19 cellular contexts compared by ENCODE assay signal in the genomic region with DNA sequence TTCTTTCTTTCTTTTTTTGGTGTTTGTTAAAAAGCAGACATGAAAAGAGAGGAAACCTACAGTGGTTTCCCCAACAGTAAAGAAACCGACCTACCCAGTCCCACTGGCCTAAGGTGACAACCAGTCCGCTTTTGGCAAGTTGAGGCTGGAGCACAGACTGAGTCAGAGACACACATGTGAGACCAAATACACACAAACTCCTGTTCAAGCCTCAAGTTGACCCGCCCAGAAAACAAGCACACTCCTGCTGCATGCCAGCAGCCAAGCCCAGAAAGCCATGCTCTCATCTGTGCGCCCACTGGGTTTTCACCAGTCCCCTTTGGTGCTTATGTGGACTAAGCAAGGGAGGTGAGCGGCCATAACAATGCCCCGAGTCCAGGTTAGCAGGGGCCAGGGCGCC.
DNase-seq lines count a peak whose midpoint lies in the region; ATAC-seq, FAIRE-seq and TF ChIP-seq lines count a peak whose summit lies in the region.
"Had no signal": no experiment of that assay in that cellular context is flagged by ENCODE, and none has a peak within 500 bp of the region (broad histone marks: within the 10 kb centered on the region; RNA-seq: fewer than 3 reads in every experiment).

No MANE protein-coding gene starts in this region.

- intact Hi-C loops in mammary epithelial cell (cut with micrococcal nuclease): no loop called here
- intact Hi-C loops in body of pancreas (cut with DNase I): no loop called here

- peaks cover 17% of the 10 kb centered on the region for H3K4me1 ChIP-seq in mammary epithelial cell (ENCODE audit: insufficient read depth, low read length)
- H3K4me1 ChIP-seq in foreskin keratinocyte: peaks cover 14% of the 10 kb centered on the region
- H3K4me1 ChIP-seq in small intestine (ENCODE audit: control insufficient read depth in 2 of 2, insufficient read depth in 1 of 2, low read depth in 1 of 2, low read length in 1 of 2): no peaks in the 10 kb centered on the region
- H3K4me1 ChIP-seq in body of pancreas: no peaks in the 10 kb centered on the region

- H4K20me1 ChIP-seq in mammary epithelial cell (ENCODE audit: insufficient read depth, low read length): no peaks in the 10 kb centered on the region

- H3K9me3 ChIP-seq in KOPT-K1 (ENCODE audit: insufficient read depth, low read length, poor library complexity, severe bottlenecking) (no peaks in the 10 kb centered on the region), mammary epithelial cell (replicated peaks; ENCODE audit: insufficient read depth, low read length) (no peaks in the 10 kb centered on the region), small intestine (ENCODE audit: control insufficient read depth, low read depth) (no peaks in the 10 kb centered on the region), body of pancreas (no peaks in the 10 kb centered on the region)

- in situ Hi-C loops in mammary epithelial cell (cut with MboI; ENCODE audit: low sequenced_read_pairs in 2 of 2): loop anchor here in 1 of 2 donors (25.0 kb wide), 1 partner anchor 263 kb away; no protein-coding TSS in a partner anchor

- peaks cover 75% of the 10 kb centered on the region for H3K36me3 ChIP-seq in KOPT-K1 (ENCODE audit: insufficient read depth, low read length)
- H3K36me3 ChIP-seq in mammary epithelial cell (ENCODE audit: insufficient read depth, low read length): peaks cover 10% of the 10 kb centered on the region
- peaks cover 2 to 3% of the 10 kb centered on the region in 2 donors for H3K36me3 ChIP-seq in small intestine (ENCODE audit: control insufficient read depth in 2 of 2, insufficient read depth in 2 of 2, low read length in 2 of 2)
- H3K36me3 ChIP-seq in body of pancreas (replicated peaks in 1 of 2; ENCODE audit: insufficient read depth in 1 of 2, low read depth in 2 of 2): no peaks in the 10 kb centered on the region

- dilution Hi-C loops in mammary epithelial cell (cut with HindIII; ENCODE audit: low sequenced_read_pairs): no loop called here

- no TSS peak for BruUV-seq in mammary epithelial cell (replicated peaks; lab: Mats Ljungman, UMichigan)

- peak overlapping the region; percentile 12 for H3K4me2 ChIP-seq in mammary epithelial cell (ENCODE audit: insufficient read depth, low read depth, low read length)

- no peak for FAIRE-seq in small intestine (lab: Jason Lieb, UNC)

- H3K79me2 ChIP-seq in mammary epithelial cell (ENCODE audit: insufficient read depth, low read length): peaks cover 14% of the 10 kb centered on the region

- DNase-seq in mammary epithelial cell: peak; percentile 94
- peak; percentile 77 to 88 for DNase-seq in foreskin keratinocyte
- DNase-seq in small intestine: peak; percentile 41
- DNase-seq in cerebellum (ENCODE audit: low spot score): no peak
- DNase-seq in body of pancreas: no peak
- no peak for DNase-seq in occipital lobe (lab: John Stamatoyannopoulos, UW)
- DNase-seq: ACHN, AML-193, COR-L47, DMS153, NCI-H1417 treated with DMSO at 0.1 percent for 48 hours, NCI-H2029, NCI-H510A, NCI-H82, Right ventricle myocardium superior had no signal

- 36% methylated on average over 7 of the region's 7 CpGs for WGBS in mammary epithelial cell (ENCODE audit: low coverage, missing lambda C conversion rate)
- 87 to 92% (median 91%) methylated on average over 7 of the region's 7 CpGs for WGBS in small intestine, 3 donors
- 89 to 93% methylated on average over 5 to 7 of the region's 7 CpGs for WGBS in body of pancreas, 2 donors

- H3K27ac ChIP-seq in KOPT-K1 (ENCODE audit: low read depth, low read length, poor library complexity, severe bottlenecking): peak overlapping the region; percentile 33
- H3K27ac ChIP-seq in mammary epithelial cell (ENCODE audit: insufficient read depth, low read depth, low read length): peak overlapping the region; percentile 18
- peak overlapping the region; percentile 11 for H3K27ac ChIP-seq in foreskin keratinocyte
- no peak overlapping the region for H3K27ac ChIP-seq in small intestine (ENCODE audit: low read depth in 1 of 2, low read length in 1 of 2)
- no peak overlapping the region for H3K27ac ChIP-seq in body of pancreas
- H3K27ac ChIP-seq: SK-N-MC had no signal

- TF ChIP-seq CTCF in mammary epithelial cell (conservative IDR thresholded peaks at IDR 0.05 in 1 of 2, IDR thresholded peaks at IDR 0.05 in 1 of 2; ENCODE audit: extremely low read depth in 1 of 2, insufficient read depth in 1 of 2, low read depth in 1 of 2, low read length in 2 of 2) (no peak), foreskin keratinocyte (conservative IDR thresholded peaks at IDR 0.05) (no peak), body of pancreas (IDR thresholded peaks at IDR 0.05) (no peak)

- TF ChIP-seq POLR2A in body of pancreas (IDR thresholded peaks at IDR 0.05): no peak

- CTCF ChIA-PET in mammary epithelial cell (lab: Charles Lee; ENCODE audit: low non-redundant PET): no interaction called here

- H3K27me3 ChIP-seq in mammary epithelial cell (ENCODE audit: insufficient read depth, low read length) (no peaks in the 10 kb centered on the region), foreskin keratinocyte (no peaks in the 10 kb centered on the region), small intestine (ENCODE audit: control insufficient read depth in 2 of 2, insufficient read depth in 2 of 2, low read length in 2 of 2) (no peaks in the 10 kb centered on the region), body of pancreas (no peaks in the 10 kb centered on the region)

- peak; percentile 93 for ATAC-seq in foreskin keratinocyte
- no peak for ATAC-seq in body of pancreas
- ATAC-seq in HG02623 (IDR thresholded peaks at IDR 0.05; ENCODE audit: unreplicated experiment): no peak
- ATAC-seq: Panc1 had no signal

- no peak overlapping the region for H2AFZ ChIP-seq in mammary epithelial cell (ENCODE audit: low read depth, low read length)

- no peak overlapping the region for H3K9ac ChIP-seq in mammary epithelial cell (ENCODE audit: insufficient read depth, low read length)

- H3K4me3 ChIP-seq in mammary epithelial cell (replicated peaks in 1 of 3; ENCODE audit: insufficient read depth in 1 of 3, low read depth in 2 of 3, low read length in 3 of 3): no peak overlapping the region
- H3K4me3 ChIP-seq in small intestine (ENCODE audit: low read depth in 1 of 2, low read length in 2 of 2): no peak overlapping the region
- H3K4me3 ChIP-seq in body of pancreas: no peak overlapping the region
- H3K4me3 ChIP-seq: SK-N-MC had no signal

Comparison
In these comparisons a context has a peak if more than half of its experiments do, and no peak if none do; other contexts are left out.
1. H3K27ac ChIP-seq: peak in KOPT-K1 (single experiment), mammary epithelial cell (single experiment) and foreskin keratinocyte (single experiment); none in small intestine (0 of 2) and body of pancreas (0 of 4).
2. DNase-seq: peak in mammary epithelial cell (single experiment), foreskin keratinocyte (2 of 2) and small intestine (single experiment); none in cerebellum (single experiment), body of pancreas (0 of 4) and occipital lobe (single experiment).